In genomic region chr2:53473236-53473635, GRCh38 we compare ENCODE assay signal across 12 cellular contexts.
A peak's percentile ranks its signal among the peaks of the same experiment; 100 is the strongest.
DNase-seq lines count a peak whose midpoint lies in the region; ATAC-seq, FAIRE-seq and TF ChIP-seq lines count a peak whose summit lies in the region.
"Had no signal": no experiment of that assay in that cellular context is flagged by ENCODE, and none has a peak within 500 bp of the region (broad histone marks: within the 10 kb centered on the region; RNA-seq: fewer than 3 reads in every experiment).

No MANE protein-coding gene starts in this region.

- H3K9me3 ChIP-seq in K562 (replicated peaks; ENCODE audit: control insufficient read depth, insufficient read depth, low read depth, low read length) (no peaks in the 10 kb centered on the region), transverse colon (no peaks in the 10 kb centered on the region)
- H3K9me3 ChIP-seq: BLaER1 had no signal

- no peaks in the 10 kb centered on the region for H3K9me1 ChIP-seq in K562 (ENCODE audit: control insufficient read depth, insufficient read depth, low read length)

- WGBS in K562 (ENCODE audit: insufficient coverage, low coverage, missing lambda C conversion rate), result 4% methylated on average over 4 of the region's 4 CpGs
- 45 to 69% methylated on average over 3 to 4 of the region's 4 CpGs for WGBS in transverse colon (ENCODE audit: low coverage in 1 of 2), 2 donors

- DNase-seq in NCI-H524 (lab: John Stamatoyannopoulos, UW) (peak; percentile 52 to 66), NCI-H524 treated with DMSO at 0.1 percent for 48 hours (lab: John Stamatoyannopoulos, UW) (no peak), NB4 (ENCODE audit: low read depth) (peak; percentile 24), K562 (ENCODE audit: extremely low read depth in 1 of 4, low spot score in 3 of 4) (peak in 2 of 4 experiments; percentile 6 to 13), transverse colon (peak; percentile 13), AG08396 (ENCODE audit: low spot score) (no peak), NCI-H187 (lab: John Stamatoyannopoulos, UW) (no peak)
- DNase-seq: activated effector memory CD4-positive, alpha-beta T cell treated with Interleukin-2 at 50 U/mL for 16 hours; stimulated activated CD4-positive, alpha-beta T cell treated with anti-CD3 and anti-CD28 coated beads, Interleukin-1b, Interleukin-23, amount 100 ng/mL, for 48 hours; T-helper 1 cell had no signal

- no peak for TF ChIP-seq POLR2A in NB4 (IDR thresholded peaks at IDR 0.05; ENCODE audit: extremely low read depth, insufficient read length)
- TF ChIP-seq POLR2A in K562 (conservative IDR thresholded peaks at IDR 0.05), result no peak
- TF ChIP-seq POLR2A in transverse colon (IDR thresholded peaks at IDR 0.05), result no peak

- no peaks in the 10 kb centered on the region for H3K79me2 ChIP-seq in K562 (ENCODE audit: control insufficient read depth, insufficient read depth, low read length)

- TF ChIP-seq RAD21 in K562 (CRISPR knock-in tag; conservative IDR thresholded peaks at IDR 0.05 in 1 of 2, IDR thresholded peaks at IDR 0.05 in 1 of 2), result peak in 1 of 2 experiments; percentile 49; a peak in 3 of 4 replicates

- in situ Hi-C loops in K562 (cut with MboI) (no loop called here), transverse colon (cut with MboI; ENCODE audit: low pct_ligation_motif_present in 1 of 4, low pct_unique_long_range_greater_than_20kb in 1 of 4, low sequenced_read_pairs in 3 of 4) (no loop called here)

- no peak overlapping the region for H3K9ac ChIP-seq in K562 (ENCODE audit: insufficient read depth in 1 of 2, low read depth in 2 of 2, low read length in 2 of 2)
- H3K9ac ChIP-seq: BLaER1 had no signal

- no peak overlapping the region for H3K4me2 ChIP-seq in K562 (ENCODE audit: insufficient read depth, low read length)
- H3K4me2 ChIP-seq: BLaER1 had no signal

- no peak overlapping the region for H3K4me3 ChIP-seq in NB4 (ENCODE audit: low read depth, low read length)
- H3K4me3 ChIP-seq in K562, result no peak overlapping the region
- H3K4me3 ChIP-seq in transverse colon, result no peak overlapping the region
- H3K4me3 ChIP-seq: BLaER1 had no signal

- H4K20me1 ChIP-seq in K562 (replicated peaks; ENCODE audit: control insufficient read depth, insufficient read depth, low read length), result no peaks in the 10 kb centered on the region
- H4K20me1 ChIP-seq: BLaER1 had no signal

- TF ChIP-seq EP300 in K562 (IDR thresholded peaks at IDR 0.05; ENCODE audit: low read length) (no peak), transverse colon (IDR thresholded peaks at IDR 0.05; ENCODE audit: low read depth) (no peak)

- intact Hi-C loops in K562 (cut with micrococcal nuclease), result no loop called here
- intact Hi-C loops in transverse colon (cut with DNase I; ENCODE audit: low total_unique reads), result no loop called here

- no peaks in the 10 kb centered on the region for H3K36me3 ChIP-seq in K562 (ENCODE audit: control insufficient read depth, insufficient read depth, low read length)
- no peaks in the 10 kb centered on the region for H3K36me3 ChIP-seq in transverse colon
- H3K36me3 ChIP-seq: BLaER1 had no signal

- CTCF ChIA-PET in K562 (lab: Yijun Ruan, JAX; ENCODE audit: low intra/inter-chr PET ratio), result no interaction called here

- POLR2A ChIA-PET in K562 (lab: Yijun Ruan, JAX), result no interaction called here

- H3K27ac ChIP-seq in K562 (ENCODE audit: extremely low read depth, low read depth, low read length) (no peak overlapping the region), transverse colon (no peak overlapping the region)
- H3K27ac ChIP-seq: BLaER1 had no signal

- no TSS peak for BruUV-seq in K562 (replicated peaks; lab: Mats Ljungman, UMichigan)

- H3K4me1 ChIP-seq in K562 (replicated peaks in 1 of 2; ENCODE audit: control insufficient read depth in 2 of 2, insufficient read depth in 2 of 2, low read length in 2 of 2) (no peaks in the 10 kb centered on the region), transverse colon (no peaks in the 10 kb centered on the region)
- H3K4me1 ChIP-seq: BLaER1 had no signal

- TF ChIP-seq CTCF in NB4 (IDR thresholded peaks at IDR 0.05; ENCODE audit: low read depth, low read length) (peak; percentile 28), K562 (IDR thresholded peaks at IDR 0.05 in 2 of 3, conservative IDR thresholded peaks at IDR 0.05 in 1 of 3; ENCODE audit: insufficient read depth in 2 of 3, low read depth in 1 of 3, low read length in 3 of 3) (peak; percentile 4 to 31 (median 28); a peak in 2 of 6 replicates), transverse colon (IDR thresholded peaks at IDR 0.05) (peak in 3 of 5 experiments; percentile 14 to 22 (median 19))

- ATAC-seq in K562, result peak; percentile 69; the same call in 2 of the 3 replicates
- ATAC-seq in GM18873 (IDR thresholded peaks at IDR 0.05; ENCODE audit: low FRiP score, unreplicated experiment), result no peak

- H3K27me3 ChIP-seq in K562 (ENCODE audit: control insufficient read depth in 2 of 2, insufficient read depth in 2 of 2, low read length in 2 of 2) (no peaks in the 10 kb centered on the region), transverse colon (no peaks in the 10 kb centered on the region)
- H3K27me3 ChIP-seq: BLaER1 had no signal

- no peak for FAIRE-seq in K562 (lab: Jason Lieb, UNC)

- no peak overlapping the region for H2AFZ ChIP-seq in K562 (ENCODE audit: low read depth, low read length)

TF ChIP-seq in K562, 482 proteins besides CTCF, POLR2A, EP300 and RAD21:
- TF ChIP-seq ZFP30 (CRISPR knock-in tag; IDR thresholded peaks at IDR 0.05; ENCODE audit: borderline replicate concordance) (no peak), SAP30 (IDR thresholded peaks at IDR 0.05; ENCODE audit: borderline replicate concordance, insufficient read depth, low read depth, low read length, poor library complexity, severe bottlenecking) (no peak), SUPT5H (IDR thresholded peaks at IDR 0.05) (no peak), CBX3 (IDR thresholded peaks at IDR 0.05; ENCODE audit: borderline replicate concordance in 1 of 2, low read length in 2 of 2) (no peak), BRF1 (IDR thresholded peaks at IDR 0.05; ENCODE audit: borderline replicate concordance, extremely low read depth, insufficient read length) (no peak)
- TF ChIP-seq, protein P1, sequence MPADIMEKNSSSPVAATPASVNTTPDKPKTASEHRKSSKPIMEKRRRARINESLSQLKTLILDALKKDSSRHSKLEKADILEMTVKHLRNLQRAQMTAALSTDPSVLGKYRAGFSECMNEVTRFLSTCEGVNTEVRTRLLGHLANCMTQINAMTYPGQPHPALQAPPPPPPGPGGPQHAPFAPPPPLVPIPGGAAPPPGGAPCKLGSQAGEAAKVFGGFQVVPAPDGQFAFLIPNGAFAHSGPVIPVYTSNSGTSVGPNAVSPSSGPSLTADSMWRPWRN (IDR thresholded peaks at IDR 0.05; ENCODE audit: low read depth), result no peak

Comparison
In these comparisons a context has a peak if more than half of its experiments do, and no peak if none do; other contexts are left out.
1. DNase-seq: peak in NCI-H524 (2 of 2), NB4 (single experiment) and transverse colon (single experiment); none in NCI-H524 treated with DMSO at 0.1 percent for 48 hours (single experiment), AG08396 (single experiment) and NCI-H187 (0 of 2).
2. Peak in every context shown above with its lines, with median percentiles within 50 percentile points of each other: CTCF ChIP-seq.